19 cellular contexts compared by ENCODE assay signal in genomic region chr1:175591083-175591743, GRCh38.
DNase-seq lines count a peak whose midpoint lies in the region; ATAC-seq, FAIRE-seq and TF ChIP-seq lines count a peak whose summit lies in the region.
"Had no signal": no experiment of that assay in that cellular context is flagged by ENCODE, and none has a peak within 500 bp of the region (broad histone marks: within the 10 kb centered on the region; RNA-seq: fewer than 3 reads in every experiment).

No MANE protein-coding gene starts in this region.

- TF ChIP-seq POLR2A in endothelial cell of umbilical vein (IDR thresholded peaks at IDR 0.05; ENCODE audit: low read depth, low read length) = no peak
- TF ChIP-seq POLR2A in GM12892 (IDR thresholded peaks at IDR 0.05; ENCODE audit: low read depth, low read length) = no peak
- no peak for TF ChIP-seq POLR2A in esophagus muscularis mucosa (IDR thresholded peaks at IDR 0.05; ENCODE audit: low read depth)

- H3K27ac ChIP-seq in endothelial cell of umbilical vein (ENCODE audit: insufficient read depth, low read depth, low read length) (no peak overlapping the region), GM23338 (ENCODE audit: low read depth) (no peak overlapping the region), esophagus muscularis mucosa (replicated peaks in 1 of 4) (no peak overlapping the region)
- H3K27ac ChIP-seq: BLaER1 treated with 17β-estradiol and CSF1 and Interleukin-3, amounts not matched to agents 10 nM and 100 nM; lower lobe of right lung; neural progenitor cell had no signal

- no peak for ATAC-seq in GM23338
- ATAC-seq: right cardiac atrium had no signal

- H3F3A ChIP-seq in GM23338 (replicated peaks; ENCODE audit: low read depth) = no peaks in the 10 kb centered on the region

- TF ChIP-seq EP300 in esophagus muscularis mucosa (IDR thresholded peaks at IDR 0.05) = no peak

- no peaks in the 10 kb centered on the region for H3K9me3 ChIP-seq in endothelial cell of umbilical vein (replicated peaks; ENCODE audit: control insufficient read depth, insufficient read depth, low read length)
- H3K9me3 ChIP-seq in esophagus muscularis mucosa = no peaks in the 10 kb centered on the region
- H3K9me3 ChIP-seq: BLaER1 treated with 17β-estradiol and CSF1 and Interleukin-3, amounts not matched to agents 10 nM and 100 nM; lower lobe of right lung had no signal

- H3K27me3 ChIP-seq in endothelial cell of umbilical vein (ENCODE audit: control insufficient read depth in 2 of 2, insufficient read depth in 2 of 2, low read length in 2 of 2) = peaks cover 0 to 6% of the 10 kb centered on the region in 2 experiments
- H3K27me3 ChIP-seq in GM23338 (ENCODE audit: insufficient read depth) = no peaks in the 10 kb centered on the region
- H3K27me3 ChIP-seq in esophagus muscularis mucosa = no peaks in the 10 kb centered on the region
- H3K27me3 ChIP-seq: BLaER1 treated with 17β-estradiol and CSF1 and Interleukin-3, amounts not matched to agents 10 nM and 100 nM; neural progenitor cell had no signal

- intact Hi-C loops in endothelial cell of umbilical vein (cut with micrococcal nuclease) = no loop called here
- intact Hi-C loops in esophagus muscularis mucosa (cut with DNase I) = no loop called here

- H3K79me2 ChIP-seq in endothelial cell of umbilical vein (ENCODE audit: control insufficient read depth, insufficient read depth, low read length) (no peaks in the 10 kb centered on the region), GM23338 (replicated peaks; ENCODE audit: insufficient read depth) (no peaks in the 10 kb centered on the region)

- peaks cover 5% of the 10 kb centered on the region for H3K27me3 Mint-ChIP-seq in GM23338 (ENCODE audit: insufficient read depth, low read depth, poor library complexity)

- no peak overlapping the region for H3K9ac ChIP-seq in endothelial cell of umbilical vein (replicated peaks; ENCODE audit: extremely low read depth, insufficient read depth, low read length)
- H3K9ac ChIP-seq: BLaER1 treated with 17β-estradiol and CSF1 and Interleukin-3, amounts not matched to agents 10 nM and 100 nM; neural progenitor cell had no signal

- no peaks in the 10 kb centered on the region for H3K9me3 Mint-ChIP-seq in GM23338
- H3K9me3 Mint-ChIP-seq: brain, neural progenitor cell had no signal

- H3K4me2 ChIP-seq in endothelial cell of umbilical vein (ENCODE audit: insufficient read depth, low read length) = no peak overlapping the region
- H3K4me2 ChIP-seq in GM23338 = no peak overlapping the region
- H3K4me2 ChIP-seq: BLaER1 treated with 17β-estradiol and CSF1 and Interleukin-3, amounts not matched to agents 10 nM and 100 nM; neural progenitor cell had no signal

- H3K4me3 ChIP-seq in endothelial cell of umbilical vein (replicated peaks in 1 of 3; ENCODE audit: insufficient read depth in 1 of 3, low read depth in 1 of 3, low read length in 3 of 3) = no peak overlapping the region
- no peak overlapping the region for H3K4me3 ChIP-seq in GM23338
- no peak overlapping the region for H3K4me3 ChIP-seq in esophagus muscularis mucosa
- H3K4me3 ChIP-seq: BLaER1 treated with 17β-estradiol and CSF1 and Interleukin-3, amounts not matched to agents 10 nM and 100 nM; lower lobe of right lung; neural progenitor cell had no signal

- WGBS in esophagus muscularis mucosa = 57% methylated on average over 1 of the region's 1 CpG

- no peaks in the 10 kb centered on the region for H3K9me2 ChIP-seq in GM23338 (ENCODE audit: insufficient read depth)

- CTCF ChIA-PET in endothelial cell of umbilical vein (lab: Charles Lee) = no interaction called here

- H3K36me3 ChIP-seq in endothelial cell of umbilical vein (ENCODE audit: control insufficient read depth in 2 of 2, extremely low read depth in 1 of 2, insufficient read depth in 2 of 2, low read length in 2 of 2) (no peaks in the 10 kb centered on the region), GM23338 (ENCODE audit: insufficient read depth) (no peaks in the 10 kb centered on the region), esophagus muscularis mucosa (no peaks in the 10 kb centered on the region)
- H3K36me3 ChIP-seq: BLaER1 treated with 17β-estradiol and CSF1 and Interleukin-3, amounts not matched to agents 10 nM and 100 nM; lower lobe of right lung; neural progenitor cell had no signal

- POLR2A ChIA-PET in endothelial cell of umbilical vein (lab: Charles Lee) = no interaction called here

- no peak overlapping the region for H2AFZ ChIP-seq in endothelial cell of umbilical vein (ENCODE audit: low read depth, low read length)
- no peak overlapping the region for H2AFZ ChIP-seq in GM23338
- H2AFZ ChIP-seq: neural progenitor cell had no signal

- DNase-seq in DMS153 treated with DMSO at 0.1 percent for 48 hours (lab: John Stamatoyannopoulos, UW; ENCODE audit: unreplicated experiment) = peak; percentile 95
- peak; percentile 76 for DNase-seq in NCI-H1092 (lab: John Stamatoyannopoulos, UW)
- peak; percentile 14 for DNase-seq in NCI-H526 treated with DMSO at 0.1 percent for 48 hours (lab: John Stamatoyannopoulos, UW)
- DNase-seq in endothelial cell of umbilical vein (ENCODE audit: low read depth, low spot score) = peak; percentile 7
- DNase-seq in GM12892 (ENCODE audit: insufficient read length) = no peak
- DNase-seq in activated CD4-positive, alpha-beta T cell treated with anti-CD3 and anti-CD28 coated beads for 1 hour = no peak
- no peak for DNase-seq in GM23338 (ENCODE audit: low spot score)
- DNase-seq in esophagus muscularis mucosa (ENCODE audit: extremely low spot score) = no peak
- DNase-seq: activated effector memory CD4-positive, alpha-beta T cell treated with anti-CD3 and anti-CD28 coated beads, Interleukin-2, amount 50 U/mL, for 16 hours; EL; lower lobe of right lung; SHP77 treated with DMSO at 0.1 percent for 48 hours; stimulated activated CD4-positive, alpha-beta T cell treated with anti-CD3 and anti-CD28 coated beads, Interleukin-1b, Interleukin-23, amount 100 ng/mL, for 48 hours had no signal

- no TSS peak for BruUV-seq in endothelial cell of umbilical vein (replicated peaks; lab: Mats Ljungman, UMichigan)

- no peaks in the 10 kb centered on the region for H3K36me3 Mint-ChIP-seq in GM23338 (ENCODE audit: low read depth)
- H3K36me3 Mint-ChIP-seq: brain, neural progenitor cell had no signal

- dilution Hi-C loops in endothelial cell of umbilical vein (cut with MboI; ENCODE audit: extremely low pct_ligation_motif_present, low sequenced_read_pairs) = no loop called here

- H3K4me3 Mint-ChIP-seq in GM23338 = no peak overlapping the region
- H3K4me3 Mint-ChIP-seq: brain, neural progenitor cell had no signal

- peaks cover 2% of the 10 kb centered on the region; the same call in 1 of the 3 replicates for H3K4me1 Mint-ChIP-seq in GM23338

- H3K27ac Mint-ChIP-seq in GM23338 = no peak overlapping the region
- H3K27ac Mint-ChIP-seq: brain, neural progenitor cell had no signal

- H4K20me1 ChIP-seq in endothelial cell of umbilical vein (replicated peaks; ENCODE audit: control insufficient read depth, extremely low read depth, insufficient read depth, low read length) = no peaks in the 10 kb centered on the region
- H4K20me1 ChIP-seq in GM23338 (replicated peaks; ENCODE audit: insufficient read depth) = no peaks in the 10 kb centered on the region
- H4K20me1 ChIP-seq: BLaER1 treated with 17β-estradiol and CSF1 and Interleukin-3, amounts not matched to agents 10 nM and 100 nM had no signal

- H3K4me1 ChIP-seq in endothelial cell of umbilical vein (ENCODE audit: control insufficient read depth, extremely low read depth, insufficient read depth, low read length) = no peaks in the 10 kb centered on the region
- peaks cover 12% of the 10 kb centered on the region for H3K4me1 ChIP-seq in GM23338 (ENCODE audit: insufficient read depth)
- H3K4me1 ChIP-seq in esophagus muscularis mucosa = no peaks in the 10 kb centered on the region
- H3K4me1 ChIP-seq: BLaER1 treated with 17β-estradiol and CSF1 and Interleukin-3, amounts not matched to agents 10 nM and 100 nM; lower lobe of right lung; neural progenitor cell had no signal

- no peaks in the 10 kb centered on the region for H3K9me1 ChIP-seq in endothelial cell of umbilical vein (replicated peaks; ENCODE audit: control insufficient read depth, extremely low read depth, insufficient read depth, low read length)

- no peak for FAIRE-seq in endothelial cell of umbilical vein (lab: Jason Lieb, UNC)
- no peak for FAIRE-seq in GM12892 (lab: Jason Lieb, UNC)
- FAIRE-seq: GM12891, TTC549 had no signal

- no peak for TF ChIP-seq CTCF in endothelial cell of umbilical vein (IDR thresholded peaks at IDR 0.05; ENCODE audit: extremely low read depth in 1 of 2, insufficient read depth in 1 of 2, low read depth in 1 of 2, low read length in 2 of 2)
- TF ChIP-seq CTCF in GM23338 (conservative IDR thresholded peaks at IDR 0.05; ENCODE audit: low read depth in 2 of 2) = no peak
- TF ChIP-seq CTCF in esophagus muscularis mucosa (IDR thresholded peaks at IDR 0.05) = no peak

TF ChIP-seq in endothelial cell of umbilical vein, 7 proteins besides CTCF, POLR2A, EP300 and RAD21 (continues in another document):
- no peak for TF ChIP-seq POLR2AphosphoS5 (IDR thresholded peaks at IDR 0.05; ENCODE audit: insufficient read depth, low read depth, low read length)
- no peak for TF ChIP-seq MAX (IDR thresholded peaks at IDR 0.05; ENCODE audit: insufficient read depth, insufficient read length)
- no peak for TF ChIP-seq MYC (IDR thresholded peaks at IDR 0.05; ENCODE audit: low read depth, low read length)
- no peak for TF ChIP-seq FOS (IDR thresholded peaks at IDR 0.05; ENCODE audit: borderline replicate concordance, insufficient read depth, low read length)
- no peak for TF ChIP-seq GATA2 (IDR thresholded peaks at IDR 0.05; ENCODE audit: insufficient read depth, insufficient read length, low read depth, low read length)
- TF ChIP-seq JUN (IDR thresholded peaks at IDR 0.05; ENCODE audit: borderline replicate concordance, insufficient read depth, insufficient read length, low read depth) = no peak

TF ChIP-seq in GM23338, 12 proteins besides CTCF, POLR2A, EP300 and RAD21 (continues in another document):
- TF ChIP-seq STAT1 (IDR thresholded peaks at IDR 0.05; ENCODE audit: unreplicated experiment) = no peak
- TF ChIP-seq, protein P1, sequence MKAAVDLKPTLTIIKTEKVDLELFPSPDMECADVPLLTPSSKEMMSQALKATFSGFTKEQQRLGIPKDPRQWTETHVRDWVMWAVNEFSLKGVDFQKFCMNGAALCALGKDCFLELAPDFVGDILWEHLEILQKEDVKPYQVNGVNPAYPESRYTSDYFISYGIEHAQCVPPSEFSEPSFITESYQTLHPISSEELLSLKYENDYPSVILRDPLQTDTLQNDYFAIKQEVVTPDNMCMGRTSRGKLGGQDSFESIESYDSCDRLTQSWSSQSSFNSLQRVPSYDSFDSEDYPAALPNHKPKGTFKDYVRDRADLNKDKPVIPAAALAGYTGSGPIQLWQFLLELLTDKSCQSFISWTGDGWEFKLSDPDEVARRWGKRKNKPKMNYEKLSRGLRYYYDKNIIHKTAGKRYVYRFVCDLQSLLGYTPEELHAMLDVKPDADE (IDR thresholded peaks at IDR 0.05) = no peak
- TF ChIP-seq EZH2 (IDR thresholded peaks at IDR 0.05; ENCODE audit: low read depth, unreplicated experiment) = no peak
- no peak for TF ChIP-seq CREB1 (CRISPR knock-in tag; IDR thresholded peaks at IDR 0.05; ENCODE audit: low read depth)
- no peak for TF ChIP-seq EZH2phosphoT487 (IDR thresholded peaks at IDR 0.05; ENCODE audit: unreplicated experiment)

Comparison
In these comparisons a context has a peak if more than half of its experiments do, and no peak if none do; other contexts are left out.
1. DNase-seq: peak in DMS153 treated with DMSO at 0.1 percent for 48 hours (single experiment), NCI-H1092 (single experiment), NCI-H526 treated with DMSO at 0.1 percent for 48 hours (single experiment) and endothelial cell of umbilical vein (single experiment); none in GM12892 (single experiment), activated CD4-positive, alpha-beta T cell treated with anti-CD3 and anti-CD28 coated beads for 1 hour (single experiment), GM23338 (single experiment) and esophagus muscularis mucosa (single experiment).